In the genomic region with DNA sequence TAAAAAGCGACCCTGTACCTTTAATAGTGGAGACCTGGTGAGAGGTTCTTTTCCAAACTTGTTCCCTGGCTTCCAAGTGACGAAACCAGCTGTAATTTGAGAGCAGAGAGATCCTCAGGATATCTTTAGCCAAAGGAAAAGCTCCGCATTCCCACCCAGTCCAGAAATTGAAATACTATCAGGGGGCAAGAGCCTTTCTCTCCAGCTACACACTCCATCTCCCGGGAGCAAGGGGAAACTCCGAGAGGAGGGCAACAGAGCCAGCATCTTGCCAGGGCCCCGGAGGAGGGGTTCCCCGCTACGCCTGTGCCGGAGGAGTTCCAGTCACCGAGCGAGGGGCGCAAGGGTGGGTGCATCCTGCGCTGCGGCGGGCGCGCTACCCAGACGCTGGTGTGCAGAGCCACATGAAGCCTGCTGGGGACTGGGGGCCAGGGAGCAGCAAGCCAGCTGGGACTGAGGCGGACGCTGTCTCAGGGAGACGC, we compare ENCODE assay signal across 8 cellular contexts. TPM values are rescaled to one million over a fixed set of nuclear protein-coding genes. Genes with fewer than 3 reads are reported as not detected.
DNase-seq lines count a peak whose midpoint lies in the region; ATAC-seq, FAIRE-seq and TF ChIP-seq lines count a peak whose summit lies in the region.

A gene (plus strand): TSS at position 148 of the 482 bp plus-strand sequence. CDS start 415 bp downstream, outside the sequence.

- H3K27ac ChIP-seq in HEK293 (ENCODE audit: extremely low read depth, low read depth, low read length) (peak within 1 kb of the TSS; percentile 56), keratinocyte (ENCODE audit: control insufficient read depth, insufficient read depth, low read length) (no peak within 1 kb of the TSS), smooth muscle cell (ENCODE audit: low read depth) (peak within 1 kb of the TSS; percentile 49)

- no peaks in the 10 kb centered on the region for H3K9me3 Mint-ChIP-seq in chondrocyte (ENCODE audit: low read depth)

- H4K20me1 ChIP-seq in keratinocyte (ENCODE audit: control insufficient read depth, extremely low read depth, insufficient read depth, low read length) (no peaks in the 10 kb centered on the region), smooth muscle cell (ENCODE audit: low read depth) (no peaks in the 10 kb centered on the region)

- no peak for TF ChIP-seq CTCF in HEK293 (tag by site-specific recombination; IDR thresholded peaks at IDR 0.05)
- TF ChIP-seq CTCF in chondrocyte (IDR thresholded peaks at IDR 0.05) = no peak
- no peak for TF ChIP-seq CTCF in keratinocyte (optimal IDR thresholded peaks at IDR 0.05 in 1 of 3, IDR thresholded peaks at IDR 0.05 in 1 of 3, conservative IDR thresholded peaks at IDR 0.05 in 1 of 3; ENCODE audit: extremely low read depth in 1 of 3, insufficient read depth in 2 of 3, low read length in 3 of 3)
- no peak for TF ChIP-seq CTCF in smooth muscle cell (IDR thresholded peaks at IDR 0.05; ENCODE audit: borderline replicate concordance, insufficient read depth, poor library complexity, severe bottlenecking)

- no peaks in the 10 kb centered on the region for H3K27me3 Mint-ChIP-seq in chondrocyte (ENCODE audit: low read depth)

- peak within 1 kb of the TSS; percentile 21 for H3K4me3 ChIP-seq in HEK293 (ENCODE audit: low read depth, low read length)
- peak within 1 kb of the TSS; percentile 24 to 70 (median 65) for H3K4me3 ChIP-seq in keratinocyte (ENCODE audit: control insufficient read depth in 2 of 3, extremely low read depth in 1 of 3, insufficient read depth in 2 of 3, low read depth in 1 of 3, low read length in 3 of 3)
- peak within 1 kb of the TSS; percentile 59 for H3K4me3 ChIP-seq in smooth muscle cell

- ATAC-seq in HG02759 (IDR thresholded peaks at IDR 0.05; ENCODE audit: unreplicated experiment) = no peak

- H3K27me3 ChIP-seq in keratinocyte (ENCODE audit: control insufficient read depth, extremely low read depth, insufficient read depth, low read length) (peaks cover 13% of the 10 kb centered on the region), smooth muscle cell (ENCODE audit: low read depth) (no peaks in the 10 kb centered on the region)

- no peaks in the 10 kb centered on the region for H3K9me1 ChIP-seq in keratinocyte (ENCODE audit: control insufficient read depth, extremely low read depth, insufficient read depth, low read length)

- H2AFZ ChIP-seq in keratinocyte (ENCODE audit: control insufficient read depth, low read length) (peak within 1 kb of the TSS; percentile 68), smooth muscle cell (ENCODE audit: low read depth) (peak within 1 kb of the TSS; percentile 76)

- H3K4me2 ChIP-seq in keratinocyte (ENCODE audit: control insufficient read depth, extremely low read depth, insufficient read depth, low read depth, low read length) (peak within 1 kb of the TSS; percentile 87), smooth muscle cell (peak within 1 kb of the TSS; percentile 86)

- H3K36me3 Mint-ChIP-seq in chondrocyte (ENCODE audit: low read depth) = peaks cover 2% of the 10 kb centered on the region

- FAIRE-seq in keratinocyte (lab: Jason Lieb, UNC) = no peak

- H3K9me3 ChIP-seq in HEK293 (ENCODE audit: control insufficient read depth, insufficient read depth, low read depth, low read length) = no peaks in the 10 kb centered on the region
- H3K9me3 ChIP-seq in keratinocyte (ENCODE audit: control insufficient read depth, low read depth, low read length) = no peaks in the 10 kb centered on the region
- H3K9me3 ChIP-seq in smooth muscle cell (replicated peaks; ENCODE audit: low read depth) = no peaks in the 10 kb centered on the region

- peak within 1 kb of the TSS; percentile 86 for H3K4me3 Mint-ChIP-seq in chondrocyte (ENCODE audit: unreplicated experiment)

- dilution Hi-C loops in keratinocyte (cut with MboI; ENCODE audit: extremely low pct_ligation_motif_present, low sequenced_read_pairs) = no loop called here

- H3K79me2 ChIP-seq in keratinocyte (ENCODE audit: control insufficient read depth, insufficient read depth, low read length) (no peaks in the 10 kb centered on the region), smooth muscle cell (ENCODE audit: low read depth) (peaks cover 36% of the 10 kb centered on the region)

- DNase-seq in chondrocyte (ENCODE audit: low spot score) (peak; percentile 91), keratinocyte (ENCODE audit: low read depth, low spot score) (no peak), smooth muscle cell (lab: John Stamatoyannopoulos, UW; ENCODE audit: unreplicated experiment) (no peak), DMS79 treated with DMSO at 0.1 percent for 48 hours (lab: John Stamatoyannopoulos, UW) (no peak), NCI-H1092 (lab: John Stamatoyannopoulos, UW) (no peak), NCI-H2196 (lab: John Stamatoyannopoulos, UW; ENCODE audit: unreplicated experiment) (no peak)

- POLR2A ChIA-PET in HEK293 (lab: Yijun Ruan, JAX) = no interaction called here

- H3F3A ChIP-seq in smooth muscle cell (ENCODE audit: low read depth) = peaks cover 14% of the 10 kb centered on the region

- WGBS in smooth muscle cell (ENCODE audit: low lambda C conversion rate) = 55% methylated on average over 21 of the region's 21 CpGs

- CTCF ChIA-PET in HEK293 (lab: Yijun Ruan, JAX) = interaction anchor here (0.6 to 0.7 kb wide), 3 partner anchors 86 to 173 kb away, joined by 3 to 4 read pairs (median 4); no protein-coding TSS in a partner anchor

- peak within 1 kb of the TSS; percentile 47 for H3K9ac ChIP-seq in keratinocyte (ENCODE audit: control insufficient read depth, extremely low read depth, insufficient read depth, low read length)
- H3K9ac ChIP-seq in smooth muscle cell (ENCODE audit: low read depth) = peak within 1 kb of the TSS; percentile 22

- H3K4me1 Mint-ChIP-seq in chondrocyte (ENCODE audit: low read depth) = peaks cover 64% of the 10 kb centered on the region

- H3K4me1 ChIP-seq in HEK293 (ENCODE audit: control insufficient read depth, insufficient read depth, low read length) (no peaks in the 10 kb centered on the region; the same call in 1 of the 2 replicates), keratinocyte (ENCODE audit: control insufficient read depth, extremely low read depth, insufficient read depth, low read length) (peaks cover 11% of the 10 kb centered on the region), smooth muscle cell (ENCODE audit: low read depth) (peaks cover 25% of the 10 kb centered on the region)

- H3K36me3 ChIP-seq in HEK293 (ENCODE audit: control insufficient read depth in 2 of 2, insufficient read depth in 1 of 2, low read length in 2 of 2) (no peaks in the 10 kb centered on the region), keratinocyte (ENCODE audit: control insufficient read depth in 2 of 2, extremely low read depth in 1 of 2, insufficient read depth in 2 of 2, low read length in 2 of 2) (no peaks in the 10 kb centered on the region), smooth muscle cell (ENCODE audit: low read depth) (no peaks in the 10 kb centered on the region)

- peak within 1 kb of the TSS; percentile 87 for H3K27ac Mint-ChIP-seq in chondrocyte (ENCODE audit: unreplicated experiment)

TF ChIP-seq in HEK293, 187 proteins besides CTCF, POLR2A, EP300 and RAD21 (continues in another document):
- TF ChIP-seq ZNF768 (tag by site-specific recombination; IDR thresholded peaks at IDR 0.05) (no peak), ZXDB (tag by site-specific recombination; IDR thresholded peaks at IDR 0.05) (peak; percentile 35; the same call in 1 of the 2 replicates), ZNF335 (tag by site-specific recombination; conservative IDR thresholded peaks at IDR 0.05) (peak; percentile 90), ZNF629 (tag by site-specific recombination; IDR thresholded peaks at IDR 0.05) (no peak), OVOL3 (tag by site-specific recombination; IDR thresholded peaks at IDR 0.05) (no peak)
- TF ChIP-seq, protein P1, sequence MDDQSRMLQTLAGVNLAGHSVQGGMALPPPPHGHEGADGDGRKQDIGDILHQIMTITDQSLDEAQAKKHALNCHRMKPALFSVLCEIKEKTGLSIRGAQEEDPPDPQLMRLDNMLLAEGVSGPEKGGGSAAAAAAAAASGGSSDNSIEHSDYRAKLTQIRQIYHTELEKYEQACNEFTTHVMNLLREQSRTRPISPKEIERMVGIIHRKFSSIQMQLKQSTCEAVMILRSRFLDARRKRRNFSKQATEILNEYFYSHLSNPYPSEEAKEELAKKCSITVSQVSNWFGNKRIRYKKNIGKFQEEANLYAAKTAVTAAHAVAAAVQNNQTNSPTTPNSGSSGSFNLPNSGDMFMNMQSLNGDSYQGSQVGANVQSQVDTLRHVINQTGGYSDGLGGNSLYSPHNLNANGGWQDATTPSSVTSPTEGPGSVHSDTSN (CRISPR knock-in tag; IDR thresholded peaks at IDR 0.05) = no peak

RNA-seq across cellular contexts. Expression of the gene that starts here (rescaled TPM):
- total RNA-seq in chondrocyte (98.5 to 258 TPM (median 102 TPM) in 3 replicates), smooth muscle cell (24.7 and 36.7 TPM in 2 replicates)
- polyA plus RNA-seq in keratinocyte (0.08 to 0.30 TPM (median 0.18 TPM) in 3 replicates), smooth muscle cell (25.2 and 40.7 TPM in 2 replicates)
- polyA plus RNA-seq in keratinocyte (2011; ENCODE audit: low read depth) = 0.27 TPM
- 0.14 and 0.21 TPM in 2 replicates for polyA plus RNA-seq in keratinocyte (2011; cell fraction: cytosol; rRNA removed)
- 0.13 and 0.19 TPM in 2 replicates for polyA plus RNA-seq in keratinocyte (2011; cell fraction: nucleus; rRNA removed)
- polyA plus RNA-seq in keratinocyte (2012; ENCODE audit: low replicate concordance) = 0.16 and 0.71 TPM in 2 replicates
- not detected in 3 replicates for polyA minus RNA-seq in keratinocyte
- polyA minus RNA-seq in keratinocyte (2011; cell fraction: cytosol; rRNA and poly(A)+ RNA removed) = not detected
- polyA minus RNA-seq in keratinocyte (2011; cell fraction: nucleus; rRNA and poly(A)+ RNA removed) = not detected in 2 replicates

Comparison
In these comparisons a context has a peak if more than half of its experiments do, and no peak if none do; other contexts are left out.
1. RNA of the gene that starts here (polyA plus RNA-seq): 25.2 to 40.7 TPM in smooth muscle cell; 0.08 to 0.71 TPM in keratinocyte; every median in the first group is over 10 times any median in the second.
2. Peak in every context shown above with its lines, with median percentiles within 50 percentile points of each other: H3K4me3 ChIP-seq.